In genomic region chr2:154709215-154709614, GRCh38 we compare ENCODE assay signal across 25 cellular contexts. TPM values are rescaled to one million over a fixed set of nuclear protein-coding genes. Genes with fewer than 3 reads are reported as not detected.
DNase-seq lines count a peak whose midpoint lies in the region; ATAC-seq, FAIRE-seq and TF ChIP-seq lines count a peak whose summit lies in the region.
"Had no signal": no experiment of that assay in that cellular context is flagged by ENCODE, and none has a peak within 500 bp of the region (broad histone marks: within the 10 kb centered on the region; RNA-seq: fewer than 3 reads in every experiment).

No MANE protein-coding gene starts in this region.

- no peaks in the 10 kb centered on the region for H3K4me1 Mint-ChIP-seq in nephron
- H3K4me1 Mint-ChIP-seq in natural killer cell: no peaks in the 10 kb centered on the region
- H3K4me1 Mint-ChIP-seq: activated naive CD8-positive, alpha-beta T cell treated with anti-CD3 and anti-CD28 coated beads, Interleukin-2, amount 50 U/mL, for 24 hours; CD14-positive monocyte; neural crest cell had no signal

- in situ Hi-C loops in brain microvascular endothelial cell (cut with HindIII; ENCODE audit: low pct_ligation_motif_present, low sequenced_read_pairs): no loop called here

- H3K27me3 ChIP-seq in brain microvascular endothelial cell (replicated peaks): no peaks in the 10 kb centered on the region
- H3K27me3 ChIP-seq: testis had no signal

- no peak for TF ChIP-seq CTCF in nephron (IDR thresholded peaks at IDR 0.05; ENCODE audit: unreplicated experiment in 3 of 3)
- no peak for TF ChIP-seq CTCF in natural killer cell (IDR thresholded peaks at IDR 0.05)
- no peak for TF ChIP-seq CTCF in brain microvascular endothelial cell (IDR thresholded peaks at IDR 0.05; ENCODE audit: low read depth, low read length, missing control alignments)

- H3K27ac ChIP-seq in caudate nucleus (ENCODE audit: low read depth, low read length): peak overlapping the region; percentile 33
- H3K27ac ChIP-seq in brain microvascular endothelial cell: no peak overlapping the region
- H3K27ac ChIP-seq: KMS-11, testis, WERI-Rb-1 had no signal

- H3K27ac Mint-ChIP-seq in nephron: peak overlapping the region; percentile 4 to 44 (median 28)
- H3K27ac Mint-ChIP-seq in natural killer cell: no peak overlapping the region
- H3K27ac Mint-ChIP-seq: activated naive CD8-positive, alpha-beta T cell treated with anti-CD3 and anti-CD28 coated beads, Interleukin-2, amount 50 U/mL, for 24 hours; CD14-positive monocyte; T-helper 2 cell treated with Interferon-gamma antibody and Interleukin-4, amounts not matched to agents 5 μg/mL and 100 μg/mL, for 36 hours had no signal

- DNase-seq in H54 (ENCODE audit: insufficient read length, low spot score): no peak
- DNase-seq in NCI-H2081 treated with DMSO at 0.1 percent for 48 hours (lab: John Stamatoyannopoulos, UW): peak; percentile 44
- peak in 1 of 61 donors; percentile 60 for DNase-seq in caudate nucleus (lab: John Stamatoyannopoulos, UW)
- no peak for DNase-seq in natural killer cell
- DNase-seq in NCI-H1092 treated with DMSO at 0.1 percent for 48 hours (lab: John Stamatoyannopoulos, UW): no peak
- no peak for DNase-seq in brain microvascular endothelial cell
- DNase-seq: activated CD4-positive, alpha-beta T cell treated with anti-CD3 and anti-CD28 coated beads for 48 hours; activated naive CD8-positive, alpha-beta T cell treated with anti-CD3 and anti-CD28 coated beads, Interleukin-2, amount 50 U/mL, for 24 hours; activated T-cell treated with anti-CD3 and anti-CD28 coated beads, Interleukin-2, amount 50 U/mL, for 4 hours; Calu3; NCI-H1436; NCI-H82; OCI-M1; stimulated activated naive CD4-positive, alpha-beta T cell treated with Interleukin-2 at 50 U/mL for 16 hours; testis; WERI-Rb-1 had no signal

- no peak for ATAC-seq in natural killer cell
- ATAC-seq in HG03565 (IDR thresholded peaks at IDR 0.05; ENCODE audit: unreplicated experiment): no peak
- ATAC-seq: activated naive CD8-positive, alpha-beta T cell treated with anti-CD3 and anti-CD28 coated beads, Interleukin-2, amount 50 U/mL, for 24 hours; activated T-cell treated with anti-CD3 and anti-CD28 coated beads, Interleukin-2, amount 50 U/mL, for 4 hours had no signal

- H3K4me3 Mint-ChIP-seq in nephron: no peak overlapping the region
- H3K4me3 Mint-ChIP-seq in natural killer cell: no peak overlapping the region
- H3K4me3 Mint-ChIP-seq: activated naive CD8-positive, alpha-beta T cell treated with anti-CD3 and anti-CD28 coated beads, Interleukin-2, amount 50 U/mL, for 24 hours; activated T-cell treated with anti-CD3 and anti-CD28 coated beads, Interleukin-2, amount 50 U/mL, for 4 hours; CD14-positive monocyte; neural crest cell; T-helper 2 cell treated with Interferon-gamma antibody and Interleukin-4, amounts not matched to agents 5 μg/mL and 100 μg/mL, for 36 hours had no signal

- H3K36me3 Mint-ChIP-seq in nephron (ENCODE audit: low read depth) (no peaks in the 10 kb centered on the region), natural killer cell (no peaks in the 10 kb centered on the region)
- H3K36me3 Mint-ChIP-seq: CD14-positive monocyte had no signal

- no peaks in the 10 kb centered on the region for H3K36me3 ChIP-seq in brain microvascular endothelial cell (replicated peaks)
- H3K36me3 ChIP-seq: WERI-Rb-1 had no signal

- FAIRE-seq in H54 (lab: Jason Lieb, UNC): peak; percentile 30
- FAIRE-seq: GM18507, keratinocyte had no signal

- no peak for TF ChIP-seq POLR2A in H54 (IDR thresholded peaks at IDR 0.05; ENCODE audit: low read depth, low read length)

- intact Hi-C loops in natural killer cell (cut with micrococcal nuclease): no loop called here

- no peaks in the 10 kb centered on the region for H3K27me3 Mint-ChIP-seq in nephron (ENCODE audit: low read depth)
- H3K27me3 Mint-ChIP-seq in natural killer cell (ENCODE audit: low read depth in 2 of 2): no peaks in the 10 kb centered on the region
- H3K27me3 Mint-ChIP-seq: activated naive CD8-positive, alpha-beta T cell treated with anti-CD3 and anti-CD28 coated beads, Interleukin-2, amount 50 U/mL, for 24 hours had no signal

- H3K9me3 Mint-ChIP-seq in nephron (no peaks in the 10 kb centered on the region), natural killer cell (peaks cover 5 to 13% of the 10 kb centered on the region in 2 donors)
- H3K9me3 Mint-ChIP-seq: activated naive CD8-positive, alpha-beta T cell treated with anti-CD3 and anti-CD28 coated beads, Interleukin-2, amount 50 U/mL, for 24 hours; activated T-cell treated with anti-CD3 and anti-CD28 coated beads, Interleukin-2, amount 50 U/mL, for 4 hours; neural crest cell; T-helper 2 cell treated with Interferon-gamma antibody and Interleukin-4, amounts not matched to agents 5 μg/mL and 100 μg/mL, for 36 hours had no signal

- no peak overlapping the region for H3K4me3 ChIP-seq in brain microvascular endothelial cell (ENCODE audit: low read depth, low read length)
- H3K4me3 ChIP-seq: lung, testis had no signal

RNA-seq across cellular contexts. Expression of gene KCNJ3, which starts 10.7 kb away (rescaled TPM):
- total RNA-seq in natural killer cell: not detected
- total RNA-seq: activated T-cell treated with anti-CD3 and anti-CD28 coated beads, Interleukin-2, amount 50 U/mL, for 4 hours had no signal

Comparison
In these comparisons a context has a peak if more than half of its experiments do, and no peak if none do; other contexts are left out.
1. H3K27ac Mint-ChIP-seq: peak in nephron (3 of 3); none in natural killer cell (0 of 2).